In genomic region chr5:77635617-77636422, GRCh38 we compare ENCODE assay signal across 19 cellular contexts. TPM values are rescaled to one million over a fixed set of nuclear protein-coding genes. Genes with fewer than 3 reads are reported as not detected.
DNase-seq lines count a peak whose midpoint lies in the region; ATAC-seq and TF ChIP-seq lines count a peak whose summit lies in the region.
"Had no signal": no experiment of that assay in that cellular context is flagged by ENCODE, and none has a peak within 500 bp of the region (broad histone marks: within the 10 kb centered on the region; RNA-seq: fewer than 3 reads in every experiment).

No MANE protein-coding gene starts in this region.

- intact Hi-C loops in mammary epithelial cell (cut with micrococcal nuclease) (no loop called here), thyroid gland (cut with DNase I) (no loop called here)

- H3K4me1 ChIP-seq in mammary epithelial cell (ENCODE audit: insufficient read depth, low read length) (peaks cover 9% of the 10 kb centered on the region), thyroid gland (peaks cover 5 to 13% of the 10 kb centered on the region in 2 donors)

- no peak overlapping the region for H3K4me2 ChIP-seq in mammary epithelial cell (ENCODE audit: insufficient read depth, low read depth, low read length)

- H3K9ac ChIP-seq in mammary epithelial cell (ENCODE audit: insufficient read depth, low read length) = no peak overlapping the region

- no peaks in the 10 kb centered on the region for H3K9me3 Mint-ChIP-seq in activated naive CD4-positive, alpha-beta T cell treated with anti-CD3 and anti-CD28 coated beads, Interleukin-2, amount 10 ng/mL, durations not matched to agents 7 days and 5 days
- H3K9me3 Mint-ChIP-seq in IgD-negative memory B cell (peaks cover 0 to 16% (median 4%) of the 10 kb centered on the region in 3 donors), osteocyte (ENCODE audit: unreplicated experiment) (no peaks in the 10 kb centered on the region)

- H3K36me3 Mint-ChIP-seq in activated naive CD4-positive, alpha-beta T cell treated with anti-CD3 and anti-CD28 coated beads, Interleukin-2, amount 10 ng/mL, durations not matched to agents 7 days and 5 days = peaks cover 21% of the 10 kb centered on the region
- H3K36me3 Mint-ChIP-seq in IgD-negative memory B cell (peaks cover 4% of the 10 kb centered on the region), osteocyte (ENCODE audit: unreplicated experiment) (peaks cover 6% of the 10 kb centered on the region)

- dilution Hi-C loops in mammary epithelial cell (cut with HindIII; ENCODE audit: low sequenced_read_pairs) = no loop called here

- H3K4me3 ChIP-seq in mammary epithelial cell (replicated peaks in 1 of 3; ENCODE audit: insufficient read depth in 1 of 3, low read depth in 2 of 3, low read length in 3 of 3) (no peak overlapping the region), thyroid gland (replicated peaks in 1 of 3) (no peak overlapping the region)

- CTCF ChIA-PET in activated naive CD4-positive, alpha-beta T cell treated with anti-CD3 and anti-CD28 coated beads, Interleukin-2, amount 10 ng/mL, durations not matched to agents 7 days and 5 days (lab: Charles Lee) = no interaction called here
- CTCF ChIA-PET in mammary epithelial cell (lab: Charles Lee; ENCODE audit: low non-redundant PET) = no interaction called here

- H3K27me3 ChIP-seq in mammary epithelial cell (ENCODE audit: insufficient read depth, low read length) (peaks cover 76% of the 10 kb centered on the region), thyroid gland (peaks cover 82% of the 10 kb centered on the region)

- no peak overlapping the region for H2AFZ ChIP-seq in mammary epithelial cell (ENCODE audit: low read depth, low read length)

- H3K27ac ChIP-seq in mammary epithelial cell (ENCODE audit: insufficient read depth, low read depth, low read length) = no peak overlapping the region
- H3K27ac ChIP-seq in thyroid gland = no peak overlapping the region

- no TSS peak for BruUV-seq in mammary epithelial cell (replicated peaks; lab: Mats Ljungman, UMichigan)

- in situ Hi-C loops in mammary epithelial cell (cut with MboI; ENCODE audit: low sequenced_read_pairs in 2 of 2) = no loop called here

- H3K9me3 ChIP-seq in mammary epithelial cell (replicated peaks; ENCODE audit: insufficient read depth, low read length) (no peaks in the 10 kb centered on the region), thyroid gland (no peaks in the 10 kb centered on the region)
- H3K9me3 ChIP-seq: BE2C had no signal

- H3K4me3 Mint-ChIP-seq in activated naive CD4-positive, alpha-beta T cell treated with anti-CD3 and anti-CD28 coated beads, Interleukin-2, amount 10 ng/mL, durations not matched to agents 7 days and 5 days = no peak overlapping the region
- H3K4me3 Mint-ChIP-seq in IgD-negative memory B cell (peak overlapping the region in 2 of 4 donors; percentile 28 to 50), osteocyte (ENCODE audit: unreplicated experiment) (no peak overlapping the region)

- peak overlapping the region; percentile 89 for H3K27ac Mint-ChIP-seq in activated naive CD4-positive, alpha-beta T cell treated with anti-CD3 and anti-CD28 coated beads, Interleukin-2, amount 10 ng/mL, durations not matched to agents 7 days and 5 days
- H3K27ac Mint-ChIP-seq in IgD-negative memory B cell (peak overlapping the region in 2 of 3 donors; percentile 91 to 93), osteocyte (ENCODE audit: unreplicated experiment) (no peak overlapping the region)

- no peak for ATAC-seq in HG03571 (IDR thresholded peaks at IDR 0.05; ENCODE audit: unreplicated experiment)
- ATAC-seq: naive thymus-derived CD8-positive, alpha-beta T cell; Panc1 had no signal

- H4K20me1 ChIP-seq in mammary epithelial cell (ENCODE audit: insufficient read depth, low read length) = peaks cover 2% of the 10 kb centered on the region

- TF ChIP-seq CTCF in mammary epithelial cell (conservative IDR thresholded peaks at IDR 0.05 in 1 of 2, IDR thresholded peaks at IDR 0.05 in 1 of 2; ENCODE audit: extremely low read depth in 1 of 2, insufficient read depth in 1 of 2, low read depth in 1 of 2, low read length in 2 of 2) (no peak), osteocyte (IDR thresholded peaks at IDR 0.05) (no peak), thyroid gland (IDR thresholded peaks at IDR 0.05) (no peak)

- 44% methylated on average over 20 of the region's 20 CpGs for WGBS in mammary epithelial cell (ENCODE audit: low coverage, missing lambda C conversion rate)
- WGBS in thyroid gland, 2 donors = 14 to 17% methylated on average over 20 of the region's 20 CpGs

- H3K79me2 ChIP-seq in mammary epithelial cell (ENCODE audit: insufficient read depth, low read length) = no peaks in the 10 kb centered on the region

- peaks cover 20% of the 10 kb centered on the region for H3K4me1 Mint-ChIP-seq in activated naive CD4-positive, alpha-beta T cell treated with anti-CD3 and anti-CD28 coated beads, Interleukin-2, amount 10 ng/mL, durations not matched to agents 7 days and 5 days
- H3K4me1 Mint-ChIP-seq in IgD-negative memory B cell (peaks cover 5 to 22% (median 7%) of the 10 kb centered on the region in 3 donors), osteocyte (ENCODE audit: unreplicated experiment) (peaks cover 28% of the 10 kb centered on the region)

- no peak for DNase-seq in activated naive CD4-positive, alpha-beta T cell treated with anti-CD3 and anti-CD28 coated beads, Interleukin-2, amount 10 ng/mL, durations not matched to agents 7 days and 5 days
- no peak for DNase-seq in activated naive CD4-positive, alpha-beta T cell treated with Interleukin-2 at 50 U/mL for 16 hours
- DNase-seq in mammary epithelial cell = peak; percentile 20
- peak; percentile 69 for DNase-seq in osteocyte (ENCODE audit: extremely low spot score, unreplicated experiment)
- no peak for DNase-seq in thyroid gland
- no peak for DNase-seq in SIG-M5 (lab: John Stamatoyannopoulos, UW)
- DNase-seq: activated CD4-positive, CD25-positive, alpha-beta regulatory T cell; BE2C; caudate nucleus; naive thymus-derived CD8-positive, alpha-beta T cell; NCI-H2081; NCI-H526; stimulated activated CD4-positive, alpha-beta T cell treated with anti-CD3 and anti-CD28 coated beads, Interleukin-15, amount 100 ng/mL, for 24 hours had no signal

- H3K36me3 ChIP-seq in mammary epithelial cell (ENCODE audit: insufficient read depth, low read length) (no peaks in the 10 kb centered on the region), thyroid gland (no peaks in the 10 kb centered on the region)
- H3K36me3 ChIP-seq: BE2C had no signal

- no peak for TF ChIP-seq POLR2A in thyroid gland (IDR thresholded peaks at IDR 0.05)

- H3K27me3 Mint-ChIP-seq in activated naive CD4-positive, alpha-beta T cell treated with anti-CD3 and anti-CD28 coated beads, Interleukin-2, amount 10 ng/mL, durations not matched to agents 7 days and 5 days = peaks cover 81% of the 10 kb centered on the region
- H3K27me3 Mint-ChIP-seq in IgD-negative memory B cell (peaks cover 50% of the 10 kb centered on the region), osteocyte (ENCODE audit: unreplicated experiment) (peaks cover 87% of the 10 kb centered on the region)

RNA-seq across cellular contexts. Expression of gene OTP, which starts 2.7 kb away (rescaled TPM):
- polyA plus RNA-seq in IgD-negative memory B cell = not detected
- total RNA-seq in mammary epithelial cell = under 1 TPM in 1 of 2 donors, not detected in 1; 0.14 TPM
- not detected for polyA plus RNA-seq in mammary epithelial cell
- not detected for polyA minus RNA-seq in mammary epithelial cell
- not detected in 2 replicates for total RNA-seq in osteocyte
- not detected for total RNA-seq in thyroid gland
- total RNA-seq: HT1080; lower leg skin; naive thymus-derived CD8-positive, alpha-beta T cell; pulmonary artery endothelial cell had no signal
- polyA plus RNA-seq: naive thymus-derived CD8-positive, alpha-beta T cell had no signal

Comparison
In these comparisons a context has a peak if more than half of its experiments do, and no peak if none do; other contexts are left out.
1. DNase-seq: peak in mammary epithelial cell (single experiment) and osteocyte (single experiment); none in activated naive CD4-positive, alpha-beta T cell treated with anti-CD3 and anti-CD28 coated beads, Interleukin-2, amount 10 ng/mL, durations not matched to agents 7 days and 5 days (single experiment), activated naive CD4-positive, alpha-beta T cell treated with Interleukin-2 at 50 U/mL for 16 hours (single experiment), thyroid gland (0 of 2) and SIG-M5 (single experiment).